ENCODE assay signal across 9 cellular contexts in genomic region chr5:142783601-142784291, GRCh38. TPM values are rescaled to one million over a fixed set of nuclear protein-coding genes. Genes with fewer than 3 reads are reported as not detected.
A peak's percentile ranks its signal among the peaks of the same experiment; 100 is the strongest.
DNase-seq lines count a peak whose midpoint lies in the region; ATAC-seq and TF ChIP-seq lines count a peak whose summit lies in the region.
"Had no signal": no experiment of that assay in that cellular context is flagged by ENCODE, and none has a peak within 500 bp of the region (broad histone marks: within the 10 kb centered on the region; RNA-seq: fewer than 3 reads in every experiment).

No MANE protein-coding gene starts in this region.

- DNase-seq in activated T-cell treated with anti-CD3 and anti-CD28 coated beads for 24 hours (ENCODE audit: low read depth) (peak; percentile 53), activated T-cell treated with anti-CD3 and anti-CD28 coated beads for 4 hours (no peak), anterior cingulate cortex (lab: John Stamatoyannopoulos, UW) (peak in 33 of 58 donors; percentile 8 to 59 (median 27)), right lobe of liver (no peak), erythroblast (lab: John Stamatoyannopoulos, UW) (no peak)
- no peak for DNase-seq in stimulated activated naive B cell treated with anti-CD40 and anti-IgM and Interleukin-4, amounts not matched to agents 10 μg/mL and 1 μg/mL and 100 μg/mL, for 72 hours
- DNase-seq: activated B cell treated with CpG ODN at 0.5 μM for 24 hours had no signal

- TF ChIP-seq CTCF in right lobe of liver (IDR thresholded peaks at IDR 0.05): no peak

- H3K4me3 Mint-ChIP-seq in stimulated activated naive B cell treated with anti-CD40 and anti-IgM and Interleukin-4, amounts not matched to agents 10 μg/mL and 1 μg/mL and 100 μg/mL, for 72 hours: no peak overlapping the region
- H3K4me3 Mint-ChIP-seq: activated B cell treated with CpG ODN at 0.5 μM for 24 hours had no signal

- H3K9me3 ChIP-seq in right lobe of liver: no peaks in the 10 kb centered on the region

- TF ChIP-seq POLR2A in right lobe of liver (IDR thresholded peaks at IDR 0.05) (no peak), erythroblast (IDR thresholded peaks at IDR 0.05; ENCODE audit: low read length) (no peak)

- no peaks in the 10 kb centered on the region for H3K27me3 Mint-ChIP-seq in stimulated activated naive B cell treated with anti-CD40 and anti-IgM and Interleukin-4, amounts not matched to agents 10 μg/mL and 1 μg/mL and 100 μg/mL, for 72 hours
- H3K27me3 Mint-ChIP-seq: activated B cell treated with CpG ODN at 0.5 μM for 24 hours had no signal

- H3K4me1 Mint-ChIP-seq in stimulated activated naive B cell treated with anti-CD40 and anti-IgM and Interleukin-4, amounts not matched to agents 10 μg/mL and 1 μg/mL and 100 μg/mL, for 72 hours: peaks cover 21 to 36% of the 10 kb centered on the region in 2 donors

- H3K9me3 Mint-ChIP-seq in stimulated activated naive B cell treated with anti-CD40 and anti-IgM and Interleukin-4, amounts not matched to agents 10 μg/mL and 1 μg/mL and 100 μg/mL, for 72 hours: peaks cover 0 to 2% of the 10 kb centered on the region in 2 donors
- H3K9me3 Mint-ChIP-seq: activated B cell treated with CpG ODN at 0.5 μM for 24 hours had no signal

- H3K27me3 ChIP-seq in right lobe of liver: no peaks in the 10 kb centered on the region

- WGBS in right lobe of liver (ENCODE audit: insufficient coverage, low coverage, low lambda C conversion rate, missing lambda C conversion rate): 27% methylated on average over 4 of the region's 9 CpGs

- intact Hi-C loops in right lobe of liver (cut with DNase I): no loop called here

- H3K36me3 Mint-ChIP-seq in stimulated activated naive B cell treated with anti-CD40 and anti-IgM and Interleukin-4, amounts not matched to agents 10 μg/mL and 1 μg/mL and 100 μg/mL, for 72 hours: peaks cover 0 to 5% of the 10 kb centered on the region in 2 donors

- H3K36me3 ChIP-seq in right lobe of liver: no peaks in the 10 kb centered on the region

- H3K27ac Mint-ChIP-seq in stimulated activated naive B cell treated with anti-CD40 and anti-IgM and Interleukin-4, amounts not matched to agents 10 μg/mL and 1 μg/mL and 100 μg/mL, for 72 hours: peak overlapping the region; percentile 65
- H3K27ac Mint-ChIP-seq: activated B cell treated with CpG ODN at 0.5 μM for 24 hours had no signal

- ATAC-seq in HG03457 (IDR thresholded peaks at IDR 0.05; ENCODE audit: unreplicated experiment) (peak; percentile 59), right lobe of liver (peak; percentile 71 to 81 (median 75)), HG03571 (IDR thresholded peaks at IDR 0.05; ENCODE audit: unreplicated experiment) (no peak)
- ATAC-seq in stimulated activated naive B cell treated with anti-CD40 and anti-IgM and Interleukin-4, amounts not matched to agents 10 μg/mL and 1 μg/mL and 100 μg/mL, for 72 hours (replicated peaks): peak; percentile 97 to 98

- H3K4me3 ChIP-seq in right lobe of liver: no peak overlapping the region

- H3K4me1 ChIP-seq in right lobe of liver: peaks cover 0 to 9% (median 0%) of the 10 kb centered on the region in 4 donors

- H3K27ac ChIP-seq in right lobe of liver: peak overlapping the region in 2 of 3 donors; percentile 13 to 16

RNA-seq across cellular contexts. Expression of gene ARHGAP26, which starts 13.6 kb away (rescaled TPM):
- 10 to 100 TPM in 2 of 6 experiments, 1 to 10 TPM in 4; 6.7 to 14.5 (median 8.3) TPM for total RNA-seq in right lobe of liver

Comparison
In these comparisons a context has a peak if more than half of its experiments do, and no peak if none do; other contexts are left out.
1. DNase-seq: peak in activated T-cell treated with anti-CD3 and anti-CD28 coated beads for 24 hours (single experiment) and anterior cingulate cortex (33 of 58); none in activated T-cell treated with anti-CD3 and anti-CD28 coated beads for 4 hours (single experiment), right lobe of liver (0 of 3), stimulated activated naive B cell treated with anti-CD40 and anti-IgM and Interleukin-4, amounts not matched to agents 10 μg/mL and 1 μg/mL and 100 μg/mL, for 72 hours (single experiment) and erythroblast (0 of 2).